Comparison of ENCODE assay signal across 8 cellular contexts in genomic region chr1:111606457-111607215, GRCh38. TPM values are rescaled to one million over a fixed set of nuclear protein-coding genes. Genes with fewer than 3 reads are reported as not detected.
A peak's percentile ranks its signal among the peaks of the same experiment; 100 is the strongest.
DNase-seq lines count a peak whose midpoint lies in the region; ATAC-seq and TF ChIP-seq lines count a peak whose summit lies in the region.
"Not testable (repeated sequence)": the region's sequence is repeated elsewhere in the genome, so short reads cannot be mapped to it uniquely, and the experiment has no call there.

No MANE protein-coding gene starts in this region.

- 0 out of 2 replicates have a peak overlapping the region, but pooled peaks have one; percentile 30 for H2AFZ ChIP-seq in KMS-11 (ENCODE audit: low read depth)

- H3K27me3 ChIP-seq in CD4-positive, alpha-beta T cell (ENCODE audit: control insufficient read depth, insufficient read depth, low read length); KMS-11 (ENCODE audit: insufficient read depth, low read depth); left lung; psoas muscle (ENCODE audit: insufficient read depth in 3 of 3, low read length in 2 of 3); tibial artery: not testable (repeated sequence)

- ATAC-seq in CD4-positive, alpha-beta T cell (ENCODE audit: poor library complexity); T-cell (replicated peaks in 1 of 4); activated CD8-positive, alpha-beta memory T cell treated with anti-CD3 and anti-CD28 coated beads, Interleukin-2, amount 10 ng/mL, durations not matched to agents 7 days and 5 days; effector memory CD8-positive, alpha-beta T cell (replicated peaks): not testable (repeated sequence)
- peak; percentile 14 for ATAC-seq in left lung
- peak in 3 of 4 donors; percentile 27 to 67 (median 57) for ATAC-seq in psoas muscle

- not testable (repeated sequence) for H3K27ac ChIP-seq in CD4-positive, alpha-beta T cell (ENCODE audit: low read depth, low read length); left lung; psoas muscle
- peak overlapping the region; percentile 93 for H3K27ac ChIP-seq in KMS-11
- H3K27ac ChIP-seq in tibial artery = peak overlapping the region; percentile 73 to 83

- H3K4me1 Mint-ChIP-seq in CD4-positive, alpha-beta T cell (ENCODE audit: low read depth) = peaks cover 56% of the 10 kb centered on the region
- peaks cover 50 to 61% (median 53%) of the 10 kb centered on the region in 3 donors for H3K4me1 Mint-ChIP-seq in T-cell
- H3K4me1 Mint-ChIP-seq in activated CD8-positive, alpha-beta memory T cell treated with anti-CD3 and anti-CD28 coated beads, Interleukin-2, amount 10 ng/mL, durations not matched to agents 7 days and 5 days = peaks cover 54% of the 10 kb centered on the region
- H3K4me1 Mint-ChIP-seq in effector memory CD8-positive, alpha-beta T cell (ENCODE audit: low read depth in 2 of 2) = peaks cover 36 to 49% of the 10 kb centered on the region in 2 donors

- DNase-seq in CD4-positive, alpha-beta T cell; T-cell; activated CD8-positive, alpha-beta memory T cell treated with anti-CD3 and anti-CD28 coated beads, Interleukin-2, amount 10 ng/mL, durations not matched to agents 7 days and 5 days; effector memory CD8-positive, alpha-beta T cell; left lung; psoas muscle: not testable (repeated sequence)
- peak; percentile 61 to 89 for DNase-seq in tibial artery

- not testable (repeated sequence) for H4K20me1 ChIP-seq in KMS-11 (ENCODE audit: insufficient read depth)

- not testable (repeated sequence) for H3K36me3 ChIP-seq in KMS-11 (ENCODE audit: insufficient read depth); left lung; psoas muscle (ENCODE audit: insufficient read depth in 1 of 2, low read depth in 1 of 2); tibial artery

- 38 to 51% (median 44%) methylated on average over 6 of the region's 8 CpGs for WGBS in psoas muscle, 3 donors

- TF ChIP-seq CTCF in CD4-positive, alpha-beta T cell (IDR thresholded peaks at IDR 0.05); KMS-11 (conservative IDR thresholded peaks at IDR 0.05; ENCODE audit: low read depth, low read length); left lung (IDR thresholded peaks at IDR 0.05); psoas muscle (IDR thresholded peaks at IDR 0.05); tibial artery (IDR thresholded peaks at IDR 0.05): not testable (repeated sequence)

- intact Hi-C loops in CD4-positive, alpha-beta T cell (cut with DNase I, micrococcal nuclease); left lung (cut with DNase I); psoas muscle (cut with DNase I); tibial artery (cut with DNase I; ENCODE audit: low total_unique reads): not testable (repeated sequence)

- CTCF ChIA-PET in CD4-positive, alpha-beta T cell (lab: Charles Lee) = interaction anchor here (1.0 to 1.3 kb wide), 3 partner anchors 9 to 13 kb away, joined by 3 to 4 read pairs (median 3); no protein-coding TSS in a partner anchor
- CTCF ChIA-PET in T-cell (lab: Charles Lee) = not testable (repeated sequence)
- CTCF ChIA-PET in activated CD8-positive, alpha-beta memory T cell treated with anti-CD3 and anti-CD28 coated beads, Interleukin-2, amount 10 ng/mL, durations not matched to agents 7 days and 5 days (lab: Charles Lee) = interaction anchor here (1.2 to 9.6 kb wide), 3 partner anchors 9 to 99 kb away, joined by 5 to 71 read pairs (median 52); no protein-coding TSS in a partner anchor

- peak overlapping the region; percentile 54 for H3K4me3 Mint-ChIP-seq in CD4-positive, alpha-beta T cell
- peak overlapping the region in 2 of 3 donors; percentile 17 to 57 for H3K4me3 Mint-ChIP-seq in T-cell
- H3K4me3 Mint-ChIP-seq in activated CD8-positive, alpha-beta memory T cell treated with anti-CD3 and anti-CD28 coated beads, Interleukin-2, amount 10 ng/mL, durations not matched to agents 7 days and 5 days = not testable (repeated sequence)
- H3K4me3 Mint-ChIP-seq in effector memory CD8-positive, alpha-beta T cell = peak overlapping the region; percentile 42 to 66

- H3K9ac ChIP-seq in KMS-11 = not testable (repeated sequence)

- H3K27me3 Mint-ChIP-seq in CD4-positive, alpha-beta T cell; T-cell; activated CD8-positive, alpha-beta memory T cell treated with anti-CD3 and anti-CD28 coated beads, Interleukin-2, amount 10 ng/mL, durations not matched to agents 7 days and 5 days; effector memory CD8-positive, alpha-beta T cell: not testable (repeated sequence)

- H3K9me3 ChIP-seq in CD4-positive, alpha-beta T cell (ENCODE audit: control insufficient read depth, low read length); left lung; psoas muscle; tibial artery: not testable (repeated sequence)

- POLR2A ChIA-PET in CD4-positive, alpha-beta T cell (lab: Charles Lee) = interaction anchor here (0.5 to 6.4 kb wide), 5 partner anchors 8 to 948 kb away, joined by 3 to 116 read pairs (median 5); partner anchors contain the start of gene RAP1A
- POLR2A ChIA-PET in T-cell (lab: Charles Lee) = not testable (repeated sequence)

- H3K4me1 ChIP-seq in KMS-11 (ENCODE audit: low read depth, poor library complexity, severe bottlenecking) = peaks cover 52% of the 10 kb centered on the region
- peaks cover 0 to 30% of the 10 kb centered on the region in 2 donors for H3K4me1 ChIP-seq in left lung
- not testable (repeated sequence) for H3K4me1 ChIP-seq in psoas muscle
- H3K4me1 ChIP-seq in tibial artery = peaks cover 0 to 23% (median 19%) of the 10 kb centered on the region in 4 donors

- H3K36me3 Mint-ChIP-seq in CD4-positive, alpha-beta T cell (ENCODE audit: low read depth); T-cell; effector memory CD8-positive, alpha-beta T cell (ENCODE audit: insufficient read depth): not testable (repeated sequence)
- H3K36me3 Mint-ChIP-seq in activated CD8-positive, alpha-beta memory T cell treated with anti-CD3 and anti-CD28 coated beads, Interleukin-2, amount 10 ng/mL, durations not matched to agents 7 days and 5 days = peaks cover 13% of the 10 kb centered on the region

- H3K4me2 ChIP-seq in KMS-11 = not testable (repeated sequence)

- H3K79me2 ChIP-seq in KMS-11 (ENCODE audit: insufficient read depth, low read depth) = not testable (repeated sequence)

- H3K9me3 Mint-ChIP-seq in CD4-positive, alpha-beta T cell; T-cell; activated CD8-positive, alpha-beta memory T cell treated with anti-CD3 and anti-CD28 coated beads, Interleukin-2, amount 10 ng/mL, durations not matched to agents 7 days and 5 days (ENCODE audit: low read depth); effector memory CD8-positive, alpha-beta T cell: not testable (repeated sequence)

- H3K4me3 ChIP-seq in KMS-11 (IDR thresholded peaks at IDR 0.05; ENCODE audit: insufficient read depth, low read depth, low read length); left lung; psoas muscle; tibial artery: not testable (repeated sequence)

- peak overlapping the region; percentile 84 for H3K27ac Mint-ChIP-seq in CD4-positive, alpha-beta T cell
- peak overlapping the region; percentile 93 for H3K27ac Mint-ChIP-seq in T-cell
- H3K27ac Mint-ChIP-seq in activated CD8-positive, alpha-beta memory T cell treated with anti-CD3 and anti-CD28 coated beads, Interleukin-2, amount 10 ng/mL, durations not matched to agents 7 days and 5 days = peak overlapping the region; percentile 65
- peak overlapping the region; percentile 76 to 78 for H3K27ac Mint-ChIP-seq in effector memory CD8-positive, alpha-beta T cell

RNA-seq across cellular contexts. Expression of gene RAP1A, which starts 13.0 kb away (rescaled TPM):
- total RNA-seq in CD4-positive, alpha-beta T cell = 10 to 100 TPM; 63.8 to 67.1 TPM
- total RNA-seq in T-cell (100 to 1,000 TPM in 4 of 5 donors, 10 to 100 TPM in 1; 95.0 to 108 (median 103) TPM), left lung (100 to 1,000 TPM; 102 to 121 TPM), psoas muscle (10 to 100 TPM; 63.6 to 94.8 (median 73.8) TPM)
- 100 to 1,000 TPM; 161 to 224 TPM for total RNA-seq in activated CD8-positive, alpha-beta memory T cell treated with anti-CD3 and anti-CD28 coated beads, Interleukin-2, amount 10 ng/mL, durations not matched to agents 7 days and 5 days
- 100 to 1,000 TPM in 2 of 3 donors, 10 to 100 TPM in 1; 64.2 to 235 (median 102) TPM for polyA plus RNA-seq in psoas muscle
